ENCODE assay signal across 1 cellular context in the genomic region with DNA sequence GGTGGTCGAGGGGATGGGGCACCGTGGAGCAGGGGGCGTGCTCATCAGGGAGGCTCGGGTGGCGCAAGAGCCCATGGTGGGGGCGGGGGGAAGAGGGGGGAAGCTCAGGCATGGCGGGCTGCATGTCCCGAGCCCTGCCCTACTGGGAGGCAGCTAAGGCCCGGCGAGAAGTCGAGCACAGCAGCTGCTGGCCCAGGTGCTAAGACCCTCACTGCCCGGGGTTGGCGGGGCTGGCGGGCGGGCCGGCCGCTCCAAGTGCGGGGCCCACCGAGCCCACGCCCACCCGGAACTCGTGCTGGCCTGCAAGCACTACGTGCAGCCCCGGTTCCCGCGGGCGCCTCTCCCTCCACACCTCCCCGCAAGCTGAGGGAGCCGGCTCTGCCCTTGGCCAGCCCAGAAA.
A peak's percentile ranks its signal among the peaks of the same experiment; 100 is the strongest.
TF ChIP-seq lines count a peak whose summit lies in the region.

No MANE protein-coding gene starts in this region.

TF ChIP-seq in K562, 482 proteins besides CTCF, POLR2A, EP300 and RAD21 (continued from another document):
- TF ChIP-seq, protein P1, sequence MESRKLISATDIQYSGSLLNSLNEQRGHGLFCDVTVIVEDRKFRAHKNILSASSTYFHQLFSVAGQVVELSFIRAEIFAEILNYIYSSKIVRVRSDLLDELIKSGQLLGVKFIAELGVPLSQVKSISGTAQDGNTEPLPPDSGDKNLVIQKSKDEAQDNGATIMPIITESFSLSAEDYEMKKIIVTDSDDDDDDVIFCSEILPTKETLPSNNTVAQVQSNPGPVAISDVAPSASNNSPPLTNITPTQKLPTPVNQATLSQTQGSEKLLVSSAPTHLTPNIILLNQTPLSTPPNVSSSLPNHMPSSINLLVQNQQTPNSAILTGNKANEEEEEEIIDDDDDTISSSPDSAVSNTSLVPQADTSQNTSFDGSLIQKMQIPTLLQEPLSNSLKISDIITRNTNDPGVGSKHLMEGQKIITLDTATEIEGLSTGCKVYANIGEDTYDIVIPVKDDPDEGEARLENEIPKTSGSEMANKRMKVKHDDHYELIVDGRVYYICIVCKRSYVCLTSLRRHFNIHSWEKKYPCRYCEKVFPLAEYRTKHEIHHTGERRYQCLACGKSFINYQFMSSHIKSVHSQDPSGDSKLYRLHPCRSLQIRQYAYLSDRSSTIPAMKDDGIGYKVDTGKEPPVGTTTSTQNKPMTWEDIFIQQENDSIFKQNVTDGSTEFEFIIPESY (CRISPR knock-in tag; IDR thresholded peaks at IDR 0.05), result peak; percentile 65
